In the genomic region with DNA sequence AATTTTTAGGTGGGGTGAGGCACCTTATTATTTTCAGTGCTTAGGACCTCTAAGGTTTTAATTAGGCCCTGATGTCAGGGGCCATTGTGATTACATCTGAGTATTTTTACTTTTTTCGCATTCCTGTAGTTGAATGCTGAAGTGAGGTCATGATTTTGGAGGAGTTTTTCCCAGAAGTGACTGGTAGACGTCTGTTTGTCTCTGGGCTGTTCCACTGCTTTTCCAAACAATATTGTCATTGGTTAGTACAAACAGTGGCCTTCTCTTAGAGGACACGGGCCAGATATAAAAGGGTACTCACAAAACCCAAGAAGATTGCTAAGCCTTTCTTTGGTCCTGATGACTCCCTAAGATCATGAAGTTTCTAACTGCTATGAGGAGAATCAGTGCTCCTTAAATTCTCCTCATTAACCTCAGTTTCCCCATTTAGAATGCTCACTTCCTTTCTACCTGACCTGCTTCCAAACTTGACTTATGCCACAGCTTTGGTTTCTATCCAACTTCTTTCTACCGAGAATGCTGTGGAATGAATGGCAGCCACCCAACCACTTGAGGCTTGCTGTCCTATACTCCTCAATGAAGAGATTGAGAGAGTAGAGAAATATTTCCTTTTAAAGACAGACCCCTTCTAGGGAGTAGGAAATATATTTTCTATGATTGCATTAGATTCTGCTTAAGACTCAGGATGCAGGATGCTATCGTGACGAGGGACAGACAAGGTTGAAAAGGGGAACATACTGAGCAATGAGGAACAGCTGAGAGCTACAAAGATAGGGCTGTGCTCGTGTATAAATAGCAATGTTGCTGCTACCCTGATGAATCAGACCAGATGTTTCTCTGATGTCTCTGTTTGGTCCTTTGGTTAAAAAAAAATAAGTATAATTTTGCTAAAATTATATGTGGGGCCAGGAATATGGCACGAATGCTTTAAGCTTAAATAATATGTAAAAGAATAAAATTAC, we compare ENCODE assay signal across 1 cellular context.
TF ChIP-seq lines count a peak whose summit lies in the region.

No MANE protein-coding gene starts in this region.

TF ChIP-seq in GM12878, 131 proteins besides CTCF, POLR2A, EP300 and RAD21:
- TF ChIP-seq SPI1 (IDR thresholded peaks at IDR 0.05; ENCODE audit: borderline replicate concordance, insufficient read depth, low read depth, low read length) (no peak), MYC (IDR thresholded peaks at IDR 0.05; ENCODE audit: insufficient read depth, insufficient read length, insufficient replicate concordance, low read length, severe bottlenecking) (no peak)
- TF ChIP-seq, protein P1, sequence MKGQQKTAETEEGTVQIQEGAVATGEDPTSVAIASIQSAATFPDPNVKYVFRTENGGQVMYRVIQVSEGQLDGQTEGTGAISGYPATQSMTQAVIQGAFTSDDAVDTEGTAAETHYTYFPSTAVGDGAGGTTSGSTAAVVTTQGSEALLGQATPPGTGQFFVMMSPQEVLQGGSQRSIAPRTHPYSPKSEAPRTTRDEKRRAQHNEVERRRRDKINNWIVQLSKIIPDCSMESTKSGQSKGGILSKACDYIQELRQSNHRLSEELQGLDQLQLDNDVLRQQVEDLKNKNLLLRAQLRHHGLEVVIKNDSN (IDR thresholded peaks at IDR 0.05; ENCODE audit: borderline replicate concordance, extremely low read length, insufficient read depth, low read depth, low read length) = no peak
